ENCODE assay signal across 9 cellular contexts in the genomic region with DNA sequence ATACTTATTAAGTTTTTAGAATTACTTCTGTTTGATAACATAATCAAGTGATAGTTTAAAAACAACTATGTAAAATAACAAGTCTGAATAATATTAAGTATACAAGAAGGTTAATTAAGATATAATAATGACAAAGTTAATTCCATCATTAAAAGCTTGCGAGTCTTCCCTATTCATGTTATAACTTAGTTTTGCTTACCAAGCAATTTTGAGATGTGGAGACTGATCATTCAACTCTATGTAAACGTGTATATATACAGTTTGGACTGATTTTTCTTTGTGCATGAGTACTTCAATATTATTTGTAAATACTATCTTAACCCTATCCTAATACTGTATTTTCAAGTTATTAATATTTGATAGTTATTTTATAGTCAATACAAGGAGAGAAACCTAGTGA.
"Had no signal": no experiment of that assay in that cellular context is flagged by ENCODE, and none has a peak within 500 bp of the region (broad histone marks: within the 10 kb centered on the region; RNA-seq: fewer than 3 reads in every experiment).

No MANE protein-coding gene starts in this region.

- H3K9ac ChIP-seq: GM23248, KMS-11 had no signal

- H3K4me3 ChIP-seq: GM23248 had no signal

- H2AFZ ChIP-seq: GM23248 had no signal

- FAIRE-seq: H54, HTR-8/SVneo had no signal

- H3K27ac ChIP-seq: GM23248, KMS-11 had no signal

- H3K4me2 ChIP-seq: KMS-11 had no signal

- DNase-seq: GM23248, GOT3, H9, HCEC 1CT, Karpas-422, KBM-7 had no signal
